Comparison of ENCODE assay signal across 21 cellular contexts in the genomic region with DNA sequence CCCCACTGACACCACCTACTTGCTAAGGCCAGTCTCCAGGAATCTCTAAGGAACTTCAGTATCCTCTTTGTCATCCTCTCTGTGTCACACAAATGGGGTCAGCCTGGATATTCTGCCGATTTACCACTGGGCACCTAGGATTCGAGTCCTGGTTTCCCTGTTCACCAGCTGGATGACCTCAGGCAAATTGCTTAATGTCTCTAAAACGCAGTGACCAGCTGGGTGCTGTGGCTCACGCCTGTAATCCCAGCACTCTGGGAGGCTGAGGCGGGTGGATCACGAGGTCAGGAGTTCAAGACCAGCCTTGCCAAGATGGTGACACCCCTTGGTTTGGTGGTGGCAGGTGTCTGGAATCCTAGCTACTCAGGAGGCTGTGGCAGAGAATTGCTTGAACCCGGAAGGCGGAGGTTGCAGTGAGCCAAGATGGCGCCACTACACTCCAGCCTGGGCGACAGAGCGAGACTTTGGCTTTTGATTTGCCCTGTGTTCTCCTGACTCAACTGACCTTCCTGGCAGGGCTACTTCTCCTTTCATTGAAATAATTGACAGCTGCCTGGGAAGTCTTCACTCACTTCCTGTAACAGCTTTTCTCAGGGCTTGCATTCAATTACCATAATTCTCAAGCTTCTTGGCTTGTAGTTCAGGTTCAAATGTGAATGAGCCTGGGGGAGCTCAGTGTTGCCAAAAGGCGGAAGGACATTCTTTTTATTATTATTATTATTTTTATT. TPM values are rescaled to one million over a fixed set of nuclear protein-coding genes. Genes with fewer than 3 reads are reported as not detected.
DNase-seq lines count a peak whose midpoint lies in the region; ATAC-seq, FAIRE-seq and TF ChIP-seq lines count a peak whose summit lies in the region.
"Had no signal": no experiment of that assay in that cellular context is flagged by ENCODE, and none has a peak within 500 bp of the region (broad histone marks: within the 10 kb centered on the region; RNA-seq: fewer than 3 reads in every experiment).

No MANE protein-coding gene starts in this region.

- in situ Hi-C loops in ACHN (cut with HindIII; ENCODE audit: low pct_ligation_motif_present, low pct_unique_long_range_greater_than_20kb, low sequenced_read_pairs) = no loop called here

- H3K14ac ChIP-seq in mesenchymal stem cell (ENCODE audit: low read length in 2 of 2) = no peak overlapping the region

- H3K4ac ChIP-seq in mesenchymal stem cell (ENCODE audit: low read depth in 1 of 2, low read length in 2 of 2) = no peak overlapping the region

- no peaks in the 10 kb centered on the region for H3K36me3 ChIP-seq in RWPE2 (ENCODE audit: low read depth)
- H3K36me3 ChIP-seq in mesenchymal stem cell (ENCODE audit: control insufficient read depth in 1 of 2, insufficient read depth in 2 of 2, low read depth in 1 of 2, low read length in 2 of 2) = peaks cover 0 to 5% of the 10 kb centered on the region in 2 experiments
- no peaks in the 10 kb centered on the region for H3K36me3 ChIP-seq in mucosa of descending colon (ENCODE audit: low read depth)

- H3K18ac ChIP-seq in mesenchymal stem cell (ENCODE audit: low read depth in 1 of 2, low read length in 2 of 2) = no peak overlapping the region

- H2AK5ac ChIP-seq in mesenchymal stem cell (ENCODE audit: low read length, severe bottlenecking) = peak overlapping the region; percentile 2

- intact Hi-C loops in mucosa of descending colon (cut with DNase I, micrococcal nuclease) (no loop called here), posterior vena cava (cut with DNase I) (no loop called here)

- 93% methylated on average over 11 of the region's 12 CpGs for WGBS in mesenchymal stem cell

- no peak overlapping the region for H3K9ac ChIP-seq in mesenchymal stem cell (ENCODE audit: low read length)

- H3K9me3 ChIP-seq in RWPE2 (ENCODE audit: severe bottlenecking) = no peaks in the 10 kb centered on the region
- H3K9me3 ChIP-seq in mesenchymal stem cell (ENCODE audit: control insufficient read depth, low read length) = no peaks in the 10 kb centered on the region
- no peaks in the 10 kb centered on the region for H3K9me3 ChIP-seq in mucosa of descending colon

- H2AFZ ChIP-seq in mesenchymal stem cell (ENCODE audit: low read depth, low read length) = no peak overlapping the region
- H2AFZ ChIP-seq: hepatocyte had no signal

- TF ChIP-seq CTCF in RWPE2 (IDR thresholded peaks at IDR 0.05; ENCODE audit: poor library complexity, severe bottlenecking) = no peak
- no peak for TF ChIP-seq CTCF in mucosa of descending colon (IDR thresholded peaks at IDR 0.05)

- H3K4me1 ChIP-seq in RWPE2 (ENCODE audit: insufficient read depth, poor library complexity, severe bottlenecking) (peaks cover 19% of the 10 kb centered on the region), mesenchymal stem cell (ENCODE audit: control insufficient read depth, insufficient read depth, low read depth, low read length) (peaks cover 22% of the 10 kb centered on the region), mucosa of descending colon (ENCODE audit: low read depth) (no peaks in the 10 kb centered on the region)

- peak overlapping the region; percentile 14 for H4K8ac ChIP-seq in mesenchymal stem cell (ENCODE audit: low read length)

- no peak for FAIRE-seq in H54 (lab: Jason Lieb, UNC)
- FAIRE-seq: frontal cortex, GM19239 had no signal

- H3K23ac ChIP-seq in mesenchymal stem cell (ENCODE audit: low read length in 2 of 2) = no peak overlapping the region

- peak overlapping the region; percentile 77 for H3K27ac ChIP-seq in RWPE2 (ENCODE audit: poor library complexity, severe bottlenecking)
- no peak overlapping the region for H3K27ac ChIP-seq in mesenchymal stem cell (ENCODE audit: low read length, poor library complexity, severe bottlenecking)
- H3K27ac ChIP-seq: hepatocyte had no signal

- DNase-seq in ACHN (peak; percentile 51), H54 (ENCODE audit: insufficient read length, low spot score) (peak; percentile 24), RWPE2 (ENCODE audit: low spot score) (no peak), mesenchymal stem cell (no peak), NCI-H774 (lab: John Stamatoyannopoulos, UW) (no peak), mucosa of descending colon (no peak), NCI-H187 treated with DMSO at 0.1 percent for 48 hours (lab: John Stamatoyannopoulos, UW) (no peak), posterior vena cava (ENCODE audit: low spot score) (no peak)
- DNase-seq: activated CD4-positive, alpha-beta T cell treated with anti-CD3 and anti-CD28 coated beads, Interleukin-2, amount 10 ng/mL, durations not matched to agents 7 days and 5 days; activated CD8-positive, alpha-beta memory T cell treated with anti-CD3 and anti-CD28 coated beads, Interleukin-2, amount 10 ng/mL, durations not matched to agents 7 days and 5 days; effector CD8-positive, alpha-beta T cell; NCI-H1417 treated with DMSO at 0.1 percent for 48 hours; NCI-H524 treated with DMSO at 0.1 percent for 48 hours; stimulated activated CD4-positive, alpha-beta T cell treated with anti-CD3 and anti-CD28 coated beads, Interleukin-4, amount 100 ng/mL, for 1 hour; stimulated activated naive CD8-positive, alpha-beta T cell treated with anti-CD3 and anti-CD28 coated beads, Interleukin-15, Interleukin-2, amounts not matched to agents 100 U/mL and 50 U/mL, for 24 hours; T-cell had no signal

- TF ChIP-seq POLR2A in H54 (IDR thresholded peaks at IDR 0.05; ENCODE audit: low read depth, low read length) = no peak

- H2BK5ac ChIP-seq in mesenchymal stem cell (ENCODE audit: low read depth, low read length, poor library complexity, severe bottlenecking) = no peak overlapping the region

- H2BK15ac ChIP-seq in mesenchymal stem cell (ENCODE audit: low read depth, poor library complexity, severe bottlenecking) = no peak overlapping the region

- H3K79me1 ChIP-seq in mesenchymal stem cell (replicated peaks; ENCODE audit: low read length, poor library complexity, severe bottlenecking) = peaks cover 2% of the 10 kb centered on the region

- no peak overlapping the region for H3K4me2 ChIP-seq in mesenchymal stem cell (ENCODE audit: low read length, poor library complexity, severe bottlenecking)
- H3K4me2 ChIP-seq: hepatocyte had no signal

- H2BK12ac ChIP-seq in mesenchymal stem cell (ENCODE audit: low read length in 2 of 2) = peak overlapping the region in 1 of 2 experiments; percentile 21

- H3K4me3 ChIP-seq in RWPE2 (ENCODE audit: severe bottlenecking) (no peak overlapping the region), mesenchymal stem cell (ENCODE audit: insufficient read depth in 1 of 2, low read depth in 1 of 2, low read length in 2 of 2) (no peak overlapping the region), mucosa of descending colon (no peak overlapping the region)
- H3K4me3 ChIP-seq: hepatocyte had no signal

- H4K91ac ChIP-seq in mesenchymal stem cell (ENCODE audit: low read length) = no peak overlapping the region

- H3K27me3 ChIP-seq in RWPE2 (ENCODE audit: insufficient read depth, poor library complexity, severe bottlenecking) = no peaks in the 10 kb centered on the region
- H3K27me3 ChIP-seq in mesenchymal stem cell (ENCODE audit: control insufficient read depth in 1 of 2, insufficient read depth in 1 of 2, low read length in 2 of 2) = peaks cover 0 to 66% of the 10 kb centered on the region in 2 experiments
- H3K27me3 ChIP-seq: hepatocyte had no signal

- H2BK120ac ChIP-seq in mesenchymal stem cell (ENCODE audit: low read depth, low read length) = no peak overlapping the region

- ATAC-seq in RWPE2 (ENCODE audit: low read depth) = no peak
- ATAC-seq in mucosa of descending colon = no peak
- ATAC-seq: activated CD8-positive, alpha-beta memory T cell treated with anti-CD3 and anti-CD28 coated beads, Interleukin-2, amount 10 ng/mL, durations not matched to agents 7 days and 5 days; activated T-helper 17 cell treated with anti-CD3 and anti-CD28 coated beads, Interleukin-2, amount 50 U/mL, for 72 hours; stimulated activated naive CD8-positive, alpha-beta T cell treated with anti-CD3 and anti-CD28 coated beads, Interleukin-15, Interleukin-2, amounts not matched to agents 100 U/mL and 50 U/mL, for 24 hours; T-cell had no signal

RNA-seq across cellular contexts. Expression of a gene that starts 15.4 kb away (rescaled TPM):
- 2.8 TPM for polyA plus RNA-seq in mesenchymal stem cell (2013, experiment 1 of 2)
- 5.9 TPM for polyA plus RNA-seq in mesenchymal stem cell (2013, experiment 2 of 2)
- total RNA-seq in mucosa of descending colon (1 to 10 TPM; 1.7 to 6.3 (median 2.7) TPM), posterior vena cava (1 to 10 TPM; 2.5 to 6.1 TPM)
- total RNA-seq: liver had no signal

RNA-seq across cellular contexts. Expression of a gene that starts 23.6 kb away (rescaled TPM):
- 18.6 TPM for polyA plus RNA-seq in mesenchymal stem cell (2013, experiment 1 of 2)
- 17.0 TPM for polyA plus RNA-seq in mesenchymal stem cell (2013, experiment 2 of 2)
- total RNA-seq in mucosa of descending colon (10 to 100 TPM; 54.8 to 83.8 (median 72.7) TPM), posterior vena cava (10 to 100 TPM; 34.7 to 35.6 TPM)

Comparison
In these comparisons a context has a peak if more than half of its experiments do, and no peak if none do; other contexts are left out.
1. DNase-seq: peak in ACHN (single experiment) and H54 (single experiment); none in RWPE2 (single experiment), mesenchymal stem cell (single experiment), NCI-H774 (single experiment), mucosa of descending colon (0 of 3), NCI-H187 treated with DMSO at 0.1 percent for 48 hours (single experiment) and posterior vena cava (single experiment).